In genomic region chr6:34036357-34037069, GRCh38 we compare ENCODE assay signal across 13 cellular contexts.
"Had no signal": no experiment of that assay in that cellular context is flagged by ENCODE, and none has a peak within 500 bp of the region (broad histone marks: within the 10 kb centered on the region; RNA-seq: fewer than 3 reads in every experiment).

No MANE protein-coding gene starts in this region.

- H3K27me3 ChIP-seq: breast epithelium, upper lobe of left lung had no signal

- DNase-seq: activated gamma-delta T cell treated with Interleukin-2 at 50 U/mL for 16 hours; activated T-cell treated with anti-CD3 and anti-CD28 coated beads, Interleukin-2, amount 50 U/mL, for 48 hours; aorta; esophagus squamous epithelium; foreskin fibroblast; head of caudate nucleus; naive thymus-derived CD8-positive, alpha-beta T cell; nucleus accumbens; right cardiac atrium; stimulated activated naive CD4-positive, alpha-beta T cell; upper lobe of left lung had no signal

- H3K4me1 ChIP-seq: breast epithelium, esophagus squamous epithelium, suprapubic skin, upper lobe of left lung had no signal

- ATAC-seq: naive thymus-derived CD8-positive, alpha-beta T cell; right cardiac atrium had no signal

- H3K36me3 ChIP-seq: breast epithelium, esophagus squamous epithelium, suprapubic skin, upper lobe of left lung had no signal

- H3K27ac ChIP-seq: breast epithelium, esophagus squamous epithelium, suprapubic skin, upper lobe of left lung had no signal

- H3K9me3 ChIP-seq: breast epithelium, esophagus squamous epithelium, suprapubic skin, upper lobe of left lung had no signal

- H3K4me3 ChIP-seq: breast epithelium, esophagus squamous epithelium, suprapubic skin, upper lobe of left lung had no signal
